1 cellular context compared by ENCODE assay signal in the genomic region with DNA sequence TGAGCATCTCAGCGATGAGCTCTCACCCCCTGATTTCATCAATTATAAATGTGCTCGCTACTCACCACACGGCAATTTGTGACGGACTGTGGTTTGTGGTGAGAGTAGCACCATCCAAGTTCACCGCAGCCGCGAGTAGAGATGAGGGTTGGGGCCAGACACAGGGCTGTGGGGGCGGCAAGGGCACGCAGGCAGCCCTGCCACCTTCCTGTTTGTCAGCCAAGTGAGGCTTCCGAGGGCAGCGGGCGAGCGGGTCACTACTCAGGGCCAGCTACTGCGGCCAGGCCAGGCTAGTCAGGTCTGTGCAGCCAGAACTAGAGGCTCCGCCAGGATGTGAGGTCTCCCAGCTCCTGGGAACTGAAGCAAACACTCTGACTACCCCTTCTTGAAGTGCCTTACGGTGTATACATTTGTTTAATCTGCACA.
TF ChIP-seq lines count a peak whose summit lies in the region.

No MANE protein-coding gene starts in this region.

TF ChIP-seq in H1, 55 proteins besides CTCF, POLR2A, EP300 and RAD21:
- TF ChIP-seq TBP (IDR thresholded peaks at IDR 0.05; ENCODE audit: low read depth, low read length): no peak
- no peak for TF ChIP-seq E2F6 (IDR thresholded peaks at IDR 0.05)
- TF ChIP-seq TCF12 (IDR thresholded peaks at IDR 0.05; ENCODE audit: low read depth, low read length): no peak
